Comparison of ENCODE assay signal across 25 cellular contexts in the genomic region with DNA sequence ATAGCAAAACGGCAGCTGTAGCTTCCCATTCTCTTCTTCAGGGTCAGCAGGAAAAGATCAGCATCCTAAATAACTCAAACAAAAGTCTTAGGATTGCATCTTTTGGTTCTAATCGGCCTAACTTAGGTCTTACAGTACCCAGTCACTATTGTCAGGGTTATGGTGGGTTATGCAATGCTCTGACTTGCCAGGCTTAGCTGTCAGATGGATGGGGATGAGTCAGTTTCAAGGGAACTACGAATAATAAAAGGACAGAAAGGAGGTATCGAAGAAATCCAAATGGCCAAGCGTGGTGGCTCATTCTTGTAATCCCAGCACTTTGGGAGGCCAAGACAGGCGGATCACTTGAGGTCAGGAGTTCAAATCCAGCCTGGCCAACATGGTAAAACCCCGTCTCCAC. TPM values are rescaled to one million over a fixed set of nuclear protein-coding genes. Genes with fewer than 3 reads are reported as not detected.
"Had no signal": no experiment of that assay in that cellular context is flagged by ENCODE, and none has a peak within 500 bp of the region (broad histone marks: within the 10 kb centered on the region; RNA-seq: fewer than 3 reads in every experiment).

No MANE protein-coding gene starts in this region.

- H3K27ac Mint-ChIP-seq: activated CD8-positive, alpha-beta T cell treated with anti-CD3 and anti-CD28 coated beads for 36 hours; activated naive CD8-positive, alpha-beta T cell treated with anti-CD3 and anti-CD28 coated beads for 36 hours; activated T-helper 17 cell treated with anti-CD3 and anti-CD28 coated beads, Interleukin-2, amount 50 U/mL, for 72 hours; brain; natural killer cell; stimulated activated memory B cell treated with anti-CD40 and anti-IgM and Interleukin-4, amounts not matched to agents 10 μg/mL and 1 μg/mL and 100 μg/mL, for 72 hours; type B pancreatic cell had no signal

- H3K27me3 ChIP-seq: gastrocnemius medialis, heart right ventricle, sigmoid colon, spleen, testis had no signal

- ATAC-seq: activated CD8-positive, alpha-beta T cell treated with anti-CD3 and anti-CD28 coated beads for 36 hours; activated T-helper 17 cell treated with anti-CD3 and anti-CD28 coated beads, Interleukin-2, amount 50 U/mL, for 72 hours; gastrocnemius medialis; heart right ventricle; left cardiac atrium; natural killer cell; stimulated activated memory B cell treated with anti-CD40 and anti-IgM and Interleukin-4, amounts not matched to agents 10 μg/mL and 1 μg/mL and 100 μg/mL, for 72 hours had no signal

- H3K27me3 Mint-ChIP-seq: activated CD8-positive, alpha-beta T cell treated with anti-CD3 and anti-CD28 coated beads for 36 hours; activated naive CD8-positive, alpha-beta T cell treated with anti-CD3 and anti-CD28 coated beads for 36 hours; stimulated activated memory B cell treated with anti-CD40 and anti-IgM and Interleukin-4, amounts not matched to agents 10 μg/mL and 1 μg/mL and 100 μg/mL, for 72 hours; type B pancreatic cell had no signal

- H3K27ac ChIP-seq: coronary artery, gastrocnemius medialis, heart right ventricle, parathyroid adenoma, sigmoid colon, spleen, testis had no signal

- H3K4me3 Mint-ChIP-seq: activated CD8-positive, alpha-beta T cell treated with anti-CD3 and anti-CD28 coated beads for 36 hours; activated naive CD8-positive, alpha-beta T cell treated with anti-CD3 and anti-CD28 coated beads for 36 hours; activated T-helper 17 cell treated with anti-CD3 and anti-CD28 coated beads, Interleukin-2, amount 50 U/mL, for 72 hours; brain; natural killer cell; stimulated activated memory B cell treated with anti-CD40 and anti-IgM and Interleukin-4, amounts not matched to agents 10 μg/mL and 1 μg/mL and 100 μg/mL, for 72 hours; type B pancreatic cell had no signal

- H3K9me3 ChIP-seq: gastrocnemius medialis, heart right ventricle, spleen, testis had no signal

- H3K4me1 ChIP-seq: gastrocnemius medialis, heart right ventricle, parathyroid adenoma, sigmoid colon, testis had no signal

- DNase-seq: activated CD4-positive, alpha-beta T cell treated with anti-CD3 and anti-CD28 coated beads for 48 hours; activated CD4-positive, CD25-positive, alpha-beta regulatory T cell; activated CD8-positive, alpha-beta T cell treated with anti-CD3 and anti-CD28 coated beads for 36 hours; activated naive CD4-positive, alpha-beta T cell; activated naive CD8-positive, alpha-beta T cell treated with anti-CD3 and anti-CD28 coated beads for 36 hours; activated T-cell treated with anti-CD3 and anti-CD28 coated beads, Interleukin-2, amount 50 U/mL, for 1 hour; amygdala; central memory CD4-positive, alpha-beta T cell; erythroblast; gastrocnemius medialis; heart right ventricle; left cardiac atrium; mesenchymal stem cell; natural killer cell; sigmoid colon; spleen; stimulated activated CD4-positive, alpha-beta T cell treated with anti-CD3 and anti-CD28 coated beads, Interleukin-4, amount 100 ng/mL, for 4 hours; testis had no signal

- H3K9ac ChIP-seq: parathyroid adenoma had no signal

- H3K36me3 Mint-ChIP-seq: activated naive CD8-positive, alpha-beta T cell treated with anti-CD3 and anti-CD28 coated beads for 36 hours; brain; natural killer cell; stimulated activated memory B cell treated with anti-CD40 and anti-IgM and Interleukin-4, amounts not matched to agents 10 μg/mL and 1 μg/mL and 100 μg/mL, for 72 hours; type B pancreatic cell had no signal

- H3K36me3 ChIP-seq: gastrocnemius medialis, heart right ventricle, sigmoid colon, spleen had no signal

- H3K4me1 Mint-ChIP-seq: brain had no signal

- H3K9me3 Mint-ChIP-seq: activated CD8-positive, alpha-beta T cell treated with anti-CD3 and anti-CD28 coated beads for 36 hours; activated T-helper 17 cell treated with anti-CD3 and anti-CD28 coated beads, Interleukin-2, amount 50 U/mL, for 72 hours; natural killer cell; stimulated activated memory B cell treated with anti-CD40 and anti-IgM and Interleukin-4, amounts not matched to agents 10 μg/mL and 1 μg/mL and 100 μg/mL, for 72 hours; type B pancreatic cell had no signal

- H3K4me3 ChIP-seq: coronary artery, gastrocnemius medialis, heart right ventricle, sigmoid colon, spleen, testis had no signal

RNA-seq across cellular contexts. Expression of a gene that starts 46.5 kb away (rescaled TPM):
- total RNA-seq: activated naive CD8-positive, alpha-beta T cell treated with anti-CD3 and anti-CD28 coated beads for 36 hours; left cardiac atrium; lower leg skin; sigmoid colon; spleen had no signal
